In the genomic region with DNA sequence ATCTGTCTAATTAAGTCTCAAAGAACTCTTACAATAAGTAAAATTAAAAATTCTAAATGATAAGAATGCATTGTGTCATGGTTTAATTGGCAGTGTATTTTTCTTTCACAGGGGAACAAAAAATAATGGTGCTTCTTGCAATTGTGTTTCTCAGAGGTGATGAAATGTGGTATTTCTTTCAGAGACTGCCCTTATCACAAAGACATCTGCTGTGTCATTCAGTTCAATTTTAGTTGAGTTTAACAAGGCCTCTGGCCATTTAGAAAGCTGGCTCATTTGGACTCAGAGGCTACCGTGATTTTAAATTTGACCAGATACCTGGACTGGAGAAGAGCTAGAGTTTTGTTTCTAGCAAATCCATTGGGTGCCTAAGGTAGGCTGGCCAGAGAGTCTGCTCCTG, we compare ENCODE assay signal across 20 cellular contexts. TPM values are rescaled to one million over a fixed set of nuclear protein-coding genes. Genes with fewer than 3 reads are reported as not detected.
DNase-seq lines count a peak whose midpoint lies in the region; ATAC-seq, FAIRE-seq and TF ChIP-seq lines count a peak whose summit lies in the region.
"Had no signal": no experiment of that assay in that cellular context is flagged by ENCODE, and none has a peak within 500 bp of the region (broad histone marks: within the 10 kb centered on the region; RNA-seq: fewer than 3 reads in every experiment).

No MANE protein-coding gene starts in this region.

- no peak for TF ChIP-seq RAD21 in K562 (CRISPR knock-in tag; conservative IDR thresholded peaks at IDR 0.05 in 1 of 2, IDR thresholded peaks at IDR 0.05 in 1 of 2)

- DNase-seq in NOMO-1 treated with DMSO at 0.1 percent for 48 hours (lab: John Stamatoyannopoulos, UW; ENCODE audit: unreplicated experiment) (peak; percentile 17), NOMO-1 treated with dmso at 0.1 percent for 144 hours (lab: John Stamatoyannopoulos, UW; ENCODE audit: unreplicated experiment) (no peak), GF-D8 (lab: John Stamatoyannopoulos, UW) (peak; percentile 23), K562 (ENCODE audit: extremely low read depth in 1 of 4, low spot score in 3 of 4) (no peak), type B pancreatic cell (ENCODE audit: extremely low spot score, unreplicated experiment) (no peak)
- DNase-seq: 8988T; AML-193; Caco-2; CD8-positive, alpha-beta T cell; DND-41; GM23248 had no signal

- no peak overlapping the region for H3K4me3 Mint-ChIP-seq in type B pancreatic cell
- H3K4me3 Mint-ChIP-seq: CD8-positive, alpha-beta T cell; IgD-negative memory B cell had no signal

- H3K27me3 Mint-ChIP-seq in type B pancreatic cell, result peaks cover under 1% of the 10 kb centered on the region
- H3K27me3 Mint-ChIP-seq: IgD-negative memory B cell had no signal

- H4K20me1 ChIP-seq in BLaER1 (peaks cover 13% of the 10 kb centered on the region; the same call in 1 of the 2 replicates), K562 (replicated peaks; ENCODE audit: control insufficient read depth, insufficient read depth, low read length) (no peaks in the 10 kb centered on the region)

- peak overlapping the region; percentile 52 for H3K4me2 ChIP-seq in BLaER1
- H3K4me2 ChIP-seq in K562 (ENCODE audit: insufficient read depth, low read length), result no peak overlapping the region

- 0% methylated on average over 1 of the region's 1 CpG for WGBS in K562 (ENCODE audit: insufficient coverage, low coverage, missing lambda C conversion rate)

- H3K36me3 ChIP-seq in BLaER1 (no peaks in the 10 kb centered on the region), K562 (ENCODE audit: control insufficient read depth, insufficient read depth, low read length) (no peaks in the 10 kb centered on the region)

- H3K9me3 Mint-ChIP-seq in type B pancreatic cell, result peaks cover 8% of the 10 kb centered on the region
- H3K9me3 Mint-ChIP-seq: CD8-positive, alpha-beta T cell; IgD-negative memory B cell had no signal

- no peak for FAIRE-seq in K562 (lab: Jason Lieb, UNC)
- FAIRE-seq: GM18507, H54 had no signal

- H3K27me3 ChIP-seq in BLaER1, result no peaks in the 10 kb centered on the region
- peaks cover 0 to 6% of the 10 kb centered on the region in 2 experiments; a peak in 2 of 5 replicates for H3K27me3 ChIP-seq in K562 (ENCODE audit: control insufficient read depth in 2 of 2, insufficient read depth in 2 of 2, low read length in 2 of 2)

- H2AFZ ChIP-seq in K562 (ENCODE audit: low read depth, low read length), result no peak overlapping the region
- H2AFZ ChIP-seq: GM23248 had no signal

- intact Hi-C loops in K562 (cut with micrococcal nuclease), result no loop called here

- no peaks in the 10 kb centered on the region for H3K79me2 ChIP-seq in K562 (ENCODE audit: control insufficient read depth, insufficient read depth, low read length)

- no peak overlapping the region for H3K9ac ChIP-seq in BLaER1
- no peak overlapping the region for H3K9ac ChIP-seq in K562 (ENCODE audit: insufficient read depth in 1 of 2, low read depth in 2 of 2, low read length in 2 of 2)
- H3K9ac ChIP-seq: GM23248 had no signal

- ATAC-seq in K562, result no peak
- no peak for ATAC-seq in HG03196 (IDR thresholded peaks at IDR 0.05; ENCODE audit: unreplicated experiment)
- ATAC-seq in GM18505 (IDR thresholded peaks at IDR 0.05; ENCODE audit: unreplicated experiment), result no peak
- ATAC-seq: CD8-positive, alpha-beta T cell; HCT116 had no signal

- H3K9me3 ChIP-seq in BLaER1, result no peaks in the 10 kb centered on the region
- no peaks in the 10 kb centered on the region for H3K9me3 ChIP-seq in K562 (replicated peaks; ENCODE audit: control insufficient read depth, insufficient read depth, low read depth, low read length)
- H3K9me3 ChIP-seq: Caco-2 had no signal

- in situ Hi-C loops in K562 (cut with MboI), result no loop called here

- H3K36me3 Mint-ChIP-seq in type B pancreatic cell, result no peaks in the 10 kb centered on the region
- H3K36me3 Mint-ChIP-seq: CD8-positive, alpha-beta T cell had no signal

- CTCF ChIA-PET in K562 (lab: Yijun Ruan, JAX; ENCODE audit: low intra/inter-chr PET ratio), result no interaction called here

- POLR2A ChIA-PET in K562 (lab: Yijun Ruan, JAX), result no interaction called here

- no peaks in the 10 kb centered on the region for H3K9me1 ChIP-seq in K562 (ENCODE audit: control insufficient read depth, insufficient read depth, low read length)

- H3K4me1 ChIP-seq in BLaER1 (peaks cover 40% of the 10 kb centered on the region), K562 (replicated peaks in 1 of 2; ENCODE audit: control insufficient read depth in 2 of 2, insufficient read depth in 2 of 2, low read length in 2 of 2) (no peaks in the 10 kb centered on the region)
- H3K4me1 ChIP-seq: Caco-2 had no signal

- TF ChIP-seq CTCF in K562 (IDR thresholded peaks at IDR 0.05 in 2 of 3, conservative IDR thresholded peaks at IDR 0.05 in 1 of 3; ENCODE audit: insufficient read depth in 2 of 3, low read depth in 1 of 3, low read length in 3 of 3), result no peak
- TF ChIP-seq CTCF in type B pancreatic cell (conservative IDR thresholded peaks at IDR 0.05), result no peak

- H3K4me1 Mint-ChIP-seq in type B pancreatic cell (ENCODE audit: unreplicated experiment), result peaks cover 5% of the 10 kb centered on the region

- BruUV-seq in K562 (replicated peaks; lab: Mats Ljungman, UMichigan), result no TSS peak

- TF ChIP-seq POLR2A in K562 (conservative IDR thresholded peaks at IDR 0.05), result no peak
- TF ChIP-seq POLR2A in GM18505 (IDR thresholded peaks at IDR 0.05; ENCODE audit: borderline replicate concordance, extremely low read depth, insufficient read depth, insufficient read length), result no peak

- no peak overlapping the region for H3K27ac ChIP-seq in BLaER1
- no peak overlapping the region for H3K27ac ChIP-seq in K562 (ENCODE audit: extremely low read depth, low read depth, low read length)
- H3K27ac ChIP-seq: C4-2B, GM23248 had no signal

- TF ChIP-seq EP300 in K562 (IDR thresholded peaks at IDR 0.05; ENCODE audit: low read length), result no peak

- no peak overlapping the region for H3K4me3 ChIP-seq in BLaER1
- no peak overlapping the region for H3K4me3 ChIP-seq in K562
- H3K4me3 ChIP-seq: GM23248 had no signal

- H3K27ac Mint-ChIP-seq in type B pancreatic cell, result no peak overlapping the region
- H3K27ac Mint-ChIP-seq: CD8-positive, alpha-beta T cell; IgD-negative memory B cell had no signal

TF ChIP-seq in K562, 482 proteins besides CTCF, POLR2A, EP300 and RAD21:
- TF ChIP-seq MEIS2 (IDR thresholded peaks at IDR 0.05; ENCODE audit: partially characterized antibody) (peak; percentile 45), SRSF1 (IDR thresholded peaks at IDR 0.05; ENCODE audit: low read depth, low read length) (no peak), CSDE1 (IDR thresholded peaks at IDR 0.05) (no peak), MAFG (tag; conservative IDR thresholded peaks at IDR 0.05) (peak; percentile 36), RCOR1 (IDR thresholded peaks at IDR 0.05; ENCODE audit: borderline replicate concordance in 1 of 2, low read depth in 2 of 2, low read length in 2 of 2) (0 out of 4 replicates have a peak, but pooled peaks of 1 of the 2 experiments have one; percentile 34), NFE2 (IDR thresholded peaks at IDR 0.05; ENCODE audit: low read depth) (peak; percentile 81), CBX8 (IDR thresholded peaks at IDR 0.05; ENCODE audit: borderline replicate concordance, extremely low read depth, low read depth, low read length, poor library complexity, severe bottlenecking) (no peak), CEBPG (CRISPR knock-in tag; IDR thresholded peaks at IDR 0.05) (no peak), CEBPG (tag; conservative IDR thresholded peaks at IDR 0.05 in 1 of 2, IDR thresholded peaks at IDR 0.05 in 1 of 2) (peak in 1 of 2 experiments; percentile 41; a peak in 1 of 4 replicates), NFE2L1 (tag; IDR thresholded peaks at IDR 0.05; ENCODE audit: borderline replicate concordance, low read depth) (no peak), C11orf30 (IDR thresholded peaks at IDR 0.05; ENCODE audit: low read depth) (peak; percentile 25; the same call in 1 of the 2 replicates), TAL1 (IDR thresholded peaks at IDR 0.05) (no peak)
- TF ChIP-seq, protein P1, sequence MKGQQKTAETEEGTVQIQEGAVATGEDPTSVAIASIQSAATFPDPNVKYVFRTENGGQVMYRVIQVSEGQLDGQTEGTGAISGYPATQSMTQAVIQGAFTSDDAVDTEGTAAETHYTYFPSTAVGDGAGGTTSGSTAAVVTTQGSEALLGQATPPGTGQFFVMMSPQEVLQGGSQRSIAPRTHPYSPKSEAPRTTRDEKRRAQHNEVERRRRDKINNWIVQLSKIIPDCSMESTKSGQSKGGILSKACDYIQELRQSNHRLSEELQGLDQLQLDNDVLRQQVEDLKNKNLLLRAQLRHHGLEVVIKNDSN (CRISPR knock-in tag; IDR thresholded peaks at IDR 0.05), result no peak
- TF ChIP-seq, protein P2, sequence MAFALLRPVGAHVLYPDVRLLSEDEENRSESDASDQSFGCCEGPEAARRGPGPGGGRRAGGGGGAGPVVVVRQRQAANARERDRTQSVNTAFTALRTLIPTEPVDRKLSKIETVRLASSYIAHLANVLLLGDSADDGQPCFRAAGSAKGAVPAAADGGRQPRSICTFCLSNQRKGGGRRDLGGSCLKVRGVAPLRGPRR (CRISPR knock-in tag; IDR thresholded peaks at IDR 0.05), result no peak
TF ChIP-seq in K562: peak in this region for 6.

RNA-seq across cellular contexts. Expression of a gene that starts 23.6 kb away (rescaled TPM):
- total RNA-seq in K562 (2011; cell fraction: chromatin; rRNA removed; ENCODE audit: low replicate concordance), result not detected in 2 replicates
- total RNA-seq in K562 (2011; cell fraction: nucleolus; rRNA removed), result not detected in 2 replicates
- not detected in 2 replicates for total RNA-seq in K562 (2011; cell fraction: nucleoplasm; rRNA removed)
- total RNA-seq in K562 (2014; rRNA removed) (not detected in 2 replicates), K562 (2014; rRNA removed; fragmentation: Illumina TruSeq; extraction: Trizol) (not detected in 2 replicates), K562 (2015; rRNA removed; fragmentation: Illumina TruSeq; extraction: Trizol) (not detected in 2 replicates), K562 (2021) (not detected in 2 replicates), type B pancreatic cell (ENCODE audit: low replicate concordance) (not detected in 2 replicates)
- polyA plus RNA-seq in K562 (2011; rRNA removed) (not detected in 2 replicates), K562 (2014; fragmentation: Illumina TruSeq; extraction: Trizol) (not detected in 2 replicates), K562 (2014; fragmentation: Nextera tagmentation; extraction: Ambion mirVana) (not detected), K562 (2014; rRNA removed) (not detected in 2 replicates)
- polyA plus RNA-seq in K562 (2011; cell fraction: cytosol; rRNA removed), result not detected in 2 replicates
- polyA plus RNA-seq in K562 (2011; cell fraction: nucleus; rRNA removed), result not detected in 2 replicates
- polyA plus RNA-seq in K562 (2012), result not detected in 2 replicates
- not detected in 2 replicates for polyA minus RNA-seq in K562 (2011; rRNA and poly(A)+ RNA removed)
- polyA minus RNA-seq in K562 (2011; cell fraction: cytosol; rRNA and poly(A)+ RNA removed), result not detected in 2 replicates
- polyA minus RNA-seq in K562 (2011; cell fraction: nucleus; rRNA and poly(A)+ RNA removed), result not detected in 2 replicates
- total RNA-seq: Caco-2, GM23248, HT-29 had no signal
- polyA plus RNA-seq: GM23248 had no signal

Comparison
In these comparisons a context has a peak if more than half of its experiments do, and no peak if none do; other contexts are left out.
1. DNase-seq: peak in NOMO-1 treated with DMSO at 0.1 percent for 48 hours (single experiment) and GF-D8 (single experiment); none in NOMO-1 treated with dmso at 0.1 percent for 144 hours (single experiment), K562 (0 of 4) and type B pancreatic cell (single experiment).